Comparison of ENCODE assay signal across 16 cellular contexts in genomic region chr3:8517490-8517889, GRCh38. TPM values are rescaled to one million over a fixed set of nuclear protein-coding genes. Genes with fewer than 3 reads are reported as not detected.
"Had no signal": no experiment of that assay in that cellular context is flagged by ENCODE, and none has a peak within 500 bp of the region (broad histone marks: within the 10 kb centered on the region; RNA-seq: fewer than 3 reads in every experiment).

No MANE protein-coding gene starts in this region.

- H3K27ac Mint-ChIP-seq: activated naive CD8-positive, alpha-beta T cell treated with anti-CD3 and anti-CD28 coated beads for 36 hours; activated T-helper 1 cell treated with anti-CD3 and anti-CD28 coated beads, Interleukin-12 subunit alpha, Interleukin-12 subunit beta, Interleukin-2, Interleukin-4 antibody, amounts not matched to agents 30 ng/mL and 10 ng/mL and 1 ng/mL, durations not matched to agents 14 hours and 24 hours and 36 hours; naive thymus-derived CD4-positive, alpha-beta T cell; type B pancreatic cell had no signal

- H3K4me3 Mint-ChIP-seq: activated naive CD8-positive, alpha-beta T cell treated with anti-CD3 and anti-CD28 coated beads for 36 hours; activated T-helper 1 cell treated with anti-CD3 and anti-CD28 coated beads, Interleukin-12 subunit alpha, Interleukin-12 subunit beta, Interleukin-2, Interleukin-4 antibody, amounts not matched to agents 30 ng/mL and 10 ng/mL and 1 ng/mL, durations not matched to agents 14 hours and 24 hours and 36 hours; naive thymus-derived CD4-positive, alpha-beta T cell; type B pancreatic cell had no signal

- H3K27me3 Mint-ChIP-seq: type B pancreatic cell had no signal

- H3K4me3 ChIP-seq: left lung, mucosa of descending colon, skin epidermis had no signal

- H3K9me3 Mint-ChIP-seq: activated T-helper 1 cell treated with anti-CD3 and anti-CD28 coated beads, Interleukin-12 subunit alpha, Interleukin-12 subunit beta, Interleukin-2, Interleukin-4 antibody, amounts not matched to agents 30 ng/mL and 10 ng/mL and 1 ng/mL, durations not matched to agents 14 hours and 24 hours and 36 hours had no signal

- H3K27me3 ChIP-seq: left lung had no signal

- DNase-seq: activated CD4-positive, alpha-beta T cell treated with anti-CD3 and anti-CD28 coated beads, Interleukin-2, amount 50 U/mL, for 1 hour; activated naive CD8-positive, alpha-beta T cell treated with anti-CD3 and anti-CD28 coated beads for 36 hours; anterior cingulate cortex; erythroblast; left lung; mammary epithelial cell; mucosa of descending colon; naive thymus-derived CD4-positive, alpha-beta T cell; posterior cingulate gyrus; stimulated activated CD4-positive, alpha-beta T cell treated with anti-CD3 and anti-CD28 coated beads, Interleukin-4, amount 100 ng/mL, for 24 hours; stimulated activated naive CD4-positive, alpha-beta T cell; substantia nigra; T-helper 2 cell had no signal

- H3K4me1 Mint-ChIP-seq: activated naive CD8-positive, alpha-beta T cell treated with anti-CD3 and anti-CD28 coated beads for 36 hours; naive thymus-derived CD4-positive, alpha-beta T cell had no signal

- H3K36me3 ChIP-seq: left lung had no signal

- H3K9me3 ChIP-seq: left lung, mucosa of descending colon had no signal

- ATAC-seq: left lung; mucosa of descending colon; naive thymus-derived CD4-positive, alpha-beta T cell had no signal

RNA-seq across cellular contexts. Expression of gene LMCD1, which starts 15.9 kb away (rescaled TPM):
- polyA plus RNA-seq: naive thymus-derived CD4-positive, alpha-beta T cell had no signal
